ENCODE assay signal across 7 cellular contexts in genomic region chr2:584863-585823, GRCh38.
DNase-seq lines count a peak whose midpoint lies in the region; ATAC-seq, FAIRE-seq and TF ChIP-seq lines count a peak whose summit lies in the region.

No MANE protein-coding gene starts in this region.

- no peak for FAIRE-seq in GM12892 (lab: Jason Lieb, UNC)

- peak; percentile 98 for ATAC-seq in GM21390 (IDR thresholded peaks at IDR 0.05; ENCODE audit: unreplicated experiment)
- ATAC-seq in HG03520 (IDR thresholded peaks at IDR 0.05; ENCODE audit: unreplicated experiment): peak; percentile 87

- DNase-seq in activated T-cell treated with anti-CD3 and anti-CD28 coated beads for 1 hour (ENCODE audit: low read depth) (peak; percentile 9), EL (no peak), GM12892 (ENCODE audit: insufficient read length) (no peak), GM03348 (ENCODE audit: low spot score) (no peak)
- peak; percentile 22 to 34 for DNase-seq in stimulated activated CD4-positive, alpha-beta T cell treated with anti-CD3 and anti-CD28 coated beads, Interleukin-12 subunit alpha, Interleukin-12 subunit beta, amount 100 ng/mL, for 24 hours (ENCODE audit: low read depth in 2 of 2)

- TF ChIP-seq POLR2A in GM12892 (IDR thresholded peaks at IDR 0.05; ENCODE audit: low read depth, low read length): no peak

Comparison
In these comparisons a context has a peak if more than half of its experiments do, and no peak if none do; other contexts are left out.
1. DNase-seq: peak in activated T-cell treated with anti-CD3 and anti-CD28 coated beads for 1 hour (single experiment) and stimulated activated CD4-positive, alpha-beta T cell treated with anti-CD3 and anti-CD28 coated beads, Interleukin-12 subunit alpha, Interleukin-12 subunit beta, amount 100 ng/mL, for 24 hours (2 of 2); none in EL (single experiment), GM12892 (single experiment) and GM03348 (single experiment).